In the genomic region with DNA sequence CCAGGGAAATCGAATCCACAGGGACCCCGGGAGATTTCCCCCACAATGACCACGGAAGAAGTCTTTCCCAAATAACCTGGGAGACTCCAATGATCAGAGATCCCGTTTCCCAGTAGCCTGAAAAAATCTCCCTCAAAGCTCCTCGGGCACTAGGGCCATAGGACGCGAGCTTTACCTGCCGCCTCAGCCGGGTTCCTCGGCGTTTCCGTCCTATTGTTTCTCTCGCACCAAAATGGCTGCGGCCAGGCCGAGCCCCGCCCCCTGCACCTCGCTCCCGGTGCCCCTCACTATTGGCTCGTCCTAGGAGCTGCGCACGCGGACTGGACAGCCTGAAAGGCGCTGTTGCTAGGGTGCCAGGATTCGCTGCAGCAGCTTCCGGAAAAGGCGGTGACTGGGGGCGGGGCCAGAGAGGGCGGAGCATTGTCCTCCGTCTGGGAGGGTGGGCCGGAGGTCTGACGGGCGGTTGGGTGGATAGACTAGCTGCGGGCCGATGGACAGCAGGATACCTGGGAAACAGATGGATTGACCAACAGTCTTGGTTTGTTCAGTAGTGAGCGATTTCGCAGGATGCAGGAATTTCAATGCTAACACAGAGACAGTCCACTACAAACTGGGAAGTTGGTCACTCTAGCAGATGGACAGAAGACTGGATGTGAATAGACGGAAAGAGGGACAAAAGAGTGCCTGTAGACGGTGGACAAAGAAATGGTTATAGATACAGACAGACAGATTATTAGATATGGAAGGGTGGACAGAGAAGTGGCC, we compare ENCODE assay signal across 8 cellular contexts. TPM values are rescaled to one million over a fixed set of nuclear protein-coding genes. Genes with fewer than 3 reads are reported as not detected.
DNase-seq lines count a peak whose midpoint lies in the region; ATAC-seq and TF ChIP-seq lines count a peak whose summit lies in the region.

A gene with protein sequence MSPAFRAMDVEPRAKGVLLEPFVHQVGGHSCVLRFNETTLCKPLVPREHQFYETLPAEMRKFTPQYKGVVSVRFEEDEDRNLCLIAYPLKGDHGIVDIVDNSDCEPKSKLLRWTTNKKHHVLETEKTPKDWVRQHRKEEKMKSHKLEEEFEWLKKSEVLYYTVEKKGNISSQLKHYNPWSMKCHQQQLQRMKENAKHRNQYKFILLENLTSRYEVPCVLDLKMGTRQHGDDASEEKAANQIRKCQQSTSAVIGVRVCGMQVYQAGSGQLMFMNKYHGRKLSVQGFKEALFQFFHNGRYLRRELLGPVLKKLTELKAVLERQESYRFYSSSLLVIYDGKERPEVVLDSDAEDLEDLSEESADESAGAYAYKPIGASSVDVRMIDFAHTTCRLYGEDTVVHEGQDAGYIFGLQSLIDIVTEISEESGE (minus strand): TSS at position 240 of the 765 bp plus-strand sequence. CDS start 21,930 bp downstream, outside the sequence.

- H3K27ac ChIP-seq in DOHH2 (ENCODE audit: low read depth, low read length) (peak within 1 kb of the TSS; percentile 54), GM23338 (ENCODE audit: low read depth) (peak within 1 kb of the TSS; percentile 99)
- H3K27ac ChIP-seq in naive thymus-derived CD4-positive, alpha-beta T cell (ENCODE audit: low read depth, low read length), result peak within 1 kb of the TSS; percentile 84

- no peaks in the 10 kb centered on the region for H3K9me3 ChIP-seq in DOHH2 (ENCODE audit: control insufficient read depth, insufficient read depth, low read length)
- H3K9me3 ChIP-seq in naive thymus-derived CD4-positive, alpha-beta T cell (ENCODE audit: control insufficient read depth in 2 of 3, low read length in 3 of 3), result no peaks in the 10 kb centered on the region

- H3K27me3 ChIP-seq in DOHH2 (ENCODE audit: control insufficient read depth, low read length), result no peaks in the 10 kb centered on the region
- no peaks in the 10 kb centered on the region for H3K27me3 ChIP-seq in GM23338 (ENCODE audit: insufficient read depth)
- H3K27me3 ChIP-seq in naive thymus-derived CD4-positive, alpha-beta T cell (ENCODE audit: control insufficient read depth in 2 of 2, insufficient read depth in 2 of 2, low read length in 2 of 2), result no peaks in the 10 kb centered on the region

- H3K9me3 Mint-ChIP-seq in GM23338, result no peaks in the 10 kb centered on the region
- peaks cover 0 to 3% (median 0%) of the 10 kb centered on the region in 11 donors for H3K9me3 Mint-ChIP-seq in naive thymus-derived CD4-positive, alpha-beta T cell
- H3K9me3 Mint-ChIP-seq in stimulated activated naive B cell treated with anti-CD40 and anti-IgM and Interleukin-4, amounts not matched to agents 10 μg/mL and 1 μg/mL and 100 μg/mL, for 72 hours, result peaks cover 0 to 3% of the 10 kb centered on the region in 2 donors

- H3K4me1 Mint-ChIP-seq in GM23338, result peaks cover 19% of the 10 kb centered on the region; the same call in 2 of the 3 replicates
- peaks cover 33 to 46% (median 39%) of the 10 kb centered on the region in 7 donors for H3K4me1 Mint-ChIP-seq in naive thymus-derived CD4-positive, alpha-beta T cell
- peaks cover 12 to 33% of the 10 kb centered on the region in 2 donors for H3K4me1 Mint-ChIP-seq in stimulated activated naive B cell treated with anti-CD40 and anti-IgM and Interleukin-4, amounts not matched to agents 10 μg/mL and 1 μg/mL and 100 μg/mL, for 72 hours

- CTCF ChIA-PET in naive thymus-derived CD4-positive, alpha-beta T cell (lab: Charles Lee), result interaction anchor here (0.6 to 2.5 kb wide), 5 partner anchors 19 to 289 kb away, joined by 3 to 11 read pairs (median 4); partner anchors contain the start of gene NCKIPSD

- intact Hi-C loops in naive thymus-derived CD4-positive, alpha-beta T cell (cut with micrococcal nuclease), result loop anchor here (1.0 to 10.0 kb wide), 22 partner anchors 20 to 1638 kb away; partner anchors contain the start of genes NCKIPSD (in 2 of the 2), QRICH1 (in 2 of the 2), ARIH2 (in 1 of the 2) and CELSR3 (in 1 of the 2)

- H3K36me3 Mint-ChIP-seq in GM23338 (ENCODE audit: low read depth), result peaks cover 33% of the 10 kb centered on the region
- peaks cover 0 to 21% (median 4%) of the 10 kb centered on the region in 5 donors for H3K36me3 Mint-ChIP-seq in naive thymus-derived CD4-positive, alpha-beta T cell
- H3K36me3 Mint-ChIP-seq in stimulated activated naive B cell treated with anti-CD40 and anti-IgM and Interleukin-4, amounts not matched to agents 10 μg/mL and 1 μg/mL and 100 μg/mL, for 72 hours, result peaks cover 11 to 24% of the 10 kb centered on the region in 2 donors

- H3K36me3 ChIP-seq in DOHH2 (ENCODE audit: control insufficient read depth, low read length), result peaks cover 42% of the 10 kb centered on the region
- H3K36me3 ChIP-seq in GM23338 (ENCODE audit: insufficient read depth), result peaks cover 23% of the 10 kb centered on the region; the same call in 1 of the 2 replicates
- peaks cover 0 to 11% (median 0%) of the 10 kb centered on the region in 3 experiments for H3K36me3 ChIP-seq in naive thymus-derived CD4-positive, alpha-beta T cell (ENCODE audit: control insufficient read depth in 2 of 3, insufficient read depth in 3 of 3, low read length in 3 of 3)

- peak within 1 kb of the TSS; percentile 91 for H3K4me2 ChIP-seq in DOHH2 (ENCODE audit: low read length)
- H3K4me2 ChIP-seq in GM23338, result peak within 1 kb of the TSS; percentile 76

- peak; percentile 100 for DNase-seq in GM23338 (ENCODE audit: low spot score)
- DNase-seq in LHCN-M2 (ENCODE audit: low read depth), result peak; percentile 96
- DNase-seq in RPMI8226, result peak; percentile 99
- DNase-seq in activated T-helper 1 cell treated with anti-CD3 and anti-CD28 coated beads, Interleukin-2, amount 50 U/mL, for 16 hours (ENCODE audit: low read depth in 1 of 2, low spot score in 1 of 2), result peak; percentile 97 to 100
- DNase-seq in fibroblast of gingiva (ENCODE audit: low read depth), result peak; percentile 97
- peak; percentile 92 to 99 (median 97) for DNase-seq in naive thymus-derived CD4-positive, alpha-beta T cell
- DNase-seq in stimulated activated naive B cell treated with anti-CD40 and anti-IgM and Interleukin-4, amounts not matched to agents 10 μg/mL and 1 μg/mL and 100 μg/mL, for 72 hours, result peak; percentile 97

- peak within 1 kb of the TSS; percentile 93 for H2AFZ ChIP-seq in GM23338

- H3F3A ChIP-seq in DOHH2 (ENCODE audit: control insufficient read depth, insufficient read depth) (no peaks in the 10 kb centered on the region), GM23338 (replicated peaks; ENCODE audit: low read depth) (peaks cover 6% of the 10 kb centered on the region; the same call in 1 of the 2 replicates)

- ATAC-seq in GM23338, result peak; percentile 97
- ATAC-seq in naive thymus-derived CD4-positive, alpha-beta T cell, result peak; percentile 100
- peak; percentile 99 to 100 for ATAC-seq in stimulated activated naive B cell treated with anti-CD40 and anti-IgM and Interleukin-4, amounts not matched to agents 10 μg/mL and 1 μg/mL and 100 μg/mL, for 72 hours (replicated peaks)

- peak within 1 kb of the TSS; percentile 100 for H3K4me3 Mint-ChIP-seq in GM23338
- H3K4me3 Mint-ChIP-seq in naive thymus-derived CD4-positive, alpha-beta T cell, result peak within 1 kb of the TSS; percentile 94 to 99 (median 98)
- H3K4me3 Mint-ChIP-seq in stimulated activated naive B cell treated with anti-CD40 and anti-IgM and Interleukin-4, amounts not matched to agents 10 μg/mL and 1 μg/mL and 100 μg/mL, for 72 hours, result peak within 1 kb of the TSS; percentile 94 to 96

- H4K20me1 ChIP-seq in DOHH2 (ENCODE audit: control insufficient read depth, insufficient read depth, low read depth, low read length), result peaks cover 3% of the 10 kb centered on the region; the same call in 1 of the 2 replicates
- peaks cover 23% of the 10 kb centered on the region for H4K20me1 ChIP-seq in GM23338 (replicated peaks; ENCODE audit: insufficient read depth)

- peaks cover 19% of the 10 kb centered on the region for H3K4me1 ChIP-seq in DOHH2 (ENCODE audit: control insufficient read depth, low read length)
- peaks cover 17% of the 10 kb centered on the region for H3K4me1 ChIP-seq in GM23338 (ENCODE audit: insufficient read depth)
- peaks cover 23 to 29% of the 10 kb centered on the region in 2 donors for H3K4me1 ChIP-seq in naive thymus-derived CD4-positive, alpha-beta T cell (ENCODE audit: control insufficient read depth in 2 of 2, insufficient read depth in 2 of 2, low read length in 2 of 2)

- no peaks in the 10 kb centered on the region for H3K9me2 ChIP-seq in DOHH2 (replicated peaks; ENCODE audit: control insufficient read depth, low read length)
- H3K9me2 ChIP-seq in GM23338 (ENCODE audit: insufficient read depth), result no peaks in the 10 kb centered on the region

- peak within 1 kb of the TSS; percentile 100 for H3K27ac Mint-ChIP-seq in GM23338
- peak within 1 kb of the TSS; percentile 83 to 99 (median 96) for H3K27ac Mint-ChIP-seq in naive thymus-derived CD4-positive, alpha-beta T cell
- peak within 1 kb of the TSS; percentile 97 for H3K27ac Mint-ChIP-seq in stimulated activated naive B cell treated with anti-CD40 and anti-IgM and Interleukin-4, amounts not matched to agents 10 μg/mL and 1 μg/mL and 100 μg/mL, for 72 hours

- H3K4me3 ChIP-seq in DOHH2 (ENCODE audit: low read length) (peak within 1 kb of the TSS; percentile 98), GM23338 (peak within 1 kb of the TSS; percentile 64)
- H3K4me3 ChIP-seq in naive thymus-derived CD4-positive, alpha-beta T cell (ENCODE audit: low read length), result peak within 1 kb of the TSS; percentile 99

- peaks cover 3% of the 10 kb centered on the region for H3K27me3 Mint-ChIP-seq in GM23338 (ENCODE audit: insufficient read depth, low read depth, poor library complexity)
- H3K27me3 Mint-ChIP-seq in naive thymus-derived CD4-positive, alpha-beta T cell, result peaks cover 0 to 22% (median 0%) of the 10 kb centered on the region in 5 donors
- H3K27me3 Mint-ChIP-seq in stimulated activated naive B cell treated with anti-CD40 and anti-IgM and Interleukin-4, amounts not matched to agents 10 μg/mL and 1 μg/mL and 100 μg/mL, for 72 hours, result no peaks in the 10 kb centered on the region

- no peak for TF ChIP-seq CTCF in DOHH2 (IDR thresholded peaks at IDR 0.05; ENCODE audit: low read depth, low read length, poor library complexity, severe bottlenecking)
- TF ChIP-seq CTCF in GM23338 (conservative IDR thresholded peaks at IDR 0.05; ENCODE audit: low read depth in 2 of 2), result no peak

- peaks cover 49% of the 10 kb centered on the region for H3K79me2 ChIP-seq in DOHH2 (ENCODE audit: control insufficient read depth, low read length)
- peaks cover 47% of the 10 kb centered on the region for H3K79me2 ChIP-seq in GM23338 (replicated peaks; ENCODE audit: insufficient read depth)

- POLR2A ChIA-PET in naive thymus-derived CD4-positive, alpha-beta T cell (lab: Charles Lee), result interaction anchor here (0.6 to 2.3 kb wide), 11 partner anchors 11 to 377 kb away, joined by 3 to 9 read pairs (median 4); partner anchors contain the start of genes ARIH2, DALRD3, NDUFAF3 and PRKAR2A

TF ChIP-seq in GM23338, 12 proteins besides CTCF, POLR2A, EP300 and RAD21 (continues in another document):
- TF ChIP-seq STAT1 (IDR thresholded peaks at IDR 0.05; ENCODE audit: unreplicated experiment), result no peak

RNA-seq across cellular contexts. Expression of the gene that starts here (rescaled TPM):
- total RNA-seq in GM23338 (2014; rRNA removed; shearing (Covaris generic)), result 94.1 and 97.0 TPM in 2 replicates
- 85.3 and 97.4 TPM in 2 replicates for polyA plus RNA-seq in GM23338 (2016; fragmentation: Nextera tagmentation; extraction: Ambion mirVana)
- 69.2 and 70.4 TPM in 2 replicates for total RNA-seq in LHCN-M2 (2014; rRNA removed)
- 59.9 TPM for polyA plus RNA-seq in LHCN-M2 (2012)
- 10 to 100 TPM; 72.0 to 94.3 (median 85.9) TPM for total RNA-seq in naive thymus-derived CD4-positive, alpha-beta T cell
- polyA plus RNA-seq in naive thymus-derived CD4-positive, alpha-beta T cell, result 10 to 100 TPM; 43.0 to 50.0 TPM

Comparison
In these comparisons a context has a peak if more than half of its experiments do, and no peak if none do; other contexts are left out.
1. Peak in every context shown above with its lines: DNase-seq, ATAC-seq, H3K4me3 ChIP-seq and H3K27ac ChIP-seq.